32 cellular contexts compared by ENCODE assay signal in the genomic region with DNA sequence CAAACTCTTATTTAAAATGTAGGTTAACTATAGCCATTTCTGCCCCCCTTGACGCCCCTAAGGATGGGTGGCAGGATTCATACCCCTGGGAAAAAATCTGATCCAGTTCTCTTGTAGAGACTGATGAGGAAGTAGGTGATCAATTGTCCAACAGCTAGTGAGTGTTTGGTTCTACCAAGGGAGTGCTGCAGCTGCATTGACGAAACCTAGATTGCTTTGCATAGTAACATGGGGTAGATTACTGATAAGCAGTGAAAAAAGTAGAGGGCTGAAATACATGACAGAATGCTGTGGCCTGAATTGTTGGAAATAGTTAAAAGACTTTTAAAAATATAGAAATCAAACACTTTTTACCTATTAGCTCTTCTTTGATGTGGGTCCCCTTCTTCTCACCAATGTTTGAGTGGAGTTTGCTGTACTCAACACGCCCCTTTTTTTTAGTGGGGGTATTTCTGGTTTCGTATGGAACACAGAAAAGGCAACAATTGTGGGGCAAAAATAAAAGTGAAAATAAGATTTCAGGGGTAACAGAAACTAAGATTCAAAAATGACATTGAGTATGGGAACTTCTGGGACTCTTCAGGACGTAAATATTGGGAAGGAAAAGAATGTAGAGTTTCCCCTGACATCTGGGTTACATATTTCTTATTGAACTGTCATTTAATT.
A peak's percentile ranks its signal among the peaks of the same experiment; 100 is the strongest.
DNase-seq lines count a peak whose midpoint lies in the region; ATAC-seq and TF ChIP-seq lines count a peak whose summit lies in the region.
"Had no signal": no experiment of that assay in that cellular context is flagged by ENCODE, and none has a peak within 500 bp of the region (broad histone marks: within the 10 kb centered on the region; RNA-seq: fewer than 3 reads in every experiment).

No MANE protein-coding gene starts in this region.

- H3K27me3 Mint-ChIP-seq in activated CD4-positive, alpha-beta T cell treated with anti-CD3 and anti-CD28 coated beads, Interleukin-2, amount 10 ng/mL, durations not matched to agents 7 days and 5 days: peaks cover 11% of the 10 kb centered on the region

- no peaks in the 10 kb centered on the region for H3F3A ChIP-seq in GM23248 (ENCODE audit: insufficient read depth)

- intact Hi-C loops in mammary epithelial cell (cut with micrococcal nuclease): no loop called here

- no peak overlapping the region for H3K27ac Mint-ChIP-seq in activated CD4-positive, alpha-beta T cell treated with anti-CD3 and anti-CD28 coated beads, Interleukin-2, amount 10 ng/mL, durations not matched to agents 7 days and 5 days
- H3K27ac Mint-ChIP-seq: activated CD4-positive, alpha-beta T cell treated with anti-CD3 and anti-CD28 coated beads, Interleukin-2, amount 10 ng/mL, durations not matched to agents 24 days and 14 days; activated CD8-positive, alpha-beta memory T cell treated with anti-CD3 and anti-CD28 coated beads, Interleukin-2, amount 10 ng/mL, durations not matched to agents 7 days and 5 days; activated T-cell treated with anti-CD3 and anti-CD28 coated beads, Interleukin-2, amount 50 U/mL, for 72 hours; stimulated activated naive CD8-positive, alpha-beta T cell treated with anti-CD3 and anti-CD28 coated beads, Interleukin-15, Interleukin-2, amounts not matched to agents 100 ng/mL and 50 ng/mL, for 24 hours had no signal

- in situ Hi-C loops in mammary epithelial cell (cut with MboI; ENCODE audit: low sequenced_read_pairs in 2 of 2) (no loop called here), GM23248 (cut with MboI) (no loop called here)

- H3K4me2 ChIP-seq in mammary epithelial cell (ENCODE audit: insufficient read depth, low read depth, low read length): no peak overlapping the region
- no peak overlapping the region for H3K4me2 ChIP-seq in GM23248 (ENCODE audit: unreplicated experiment)

- no peak overlapping the region for H3K4me3 Mint-ChIP-seq in activated CD4-positive, alpha-beta T cell treated with anti-CD3 and anti-CD28 coated beads, Interleukin-2, amount 10 ng/mL, durations not matched to agents 7 days and 5 days
- H3K4me3 Mint-ChIP-seq: activated CD4-positive, alpha-beta T cell treated with anti-CD3 and anti-CD28 coated beads, Interleukin-2, amount 10 ng/mL, durations not matched to agents 24 days and 14 days; activated CD8-positive, alpha-beta memory T cell treated with anti-CD3 and anti-CD28 coated beads, Interleukin-2, amount 10 ng/mL, durations not matched to agents 7 days and 5 days; activated T-cell treated with anti-CD3 and anti-CD28 coated beads, Interleukin-2, amount 50 U/mL, for 72 hours; naive B cell; stimulated activated naive CD8-positive, alpha-beta T cell treated with anti-CD3 and anti-CD28 coated beads, Interleukin-15, Interleukin-2, amounts not matched to agents 100 ng/mL and 50 ng/mL, for 24 hours had no signal

- WGBS in mammary epithelial cell (ENCODE audit: low coverage, missing lambda C conversion rate): 41% methylated on average over 5 of the region's 5 CpGs
- WGBS in GM23248 (ENCODE audit: low coverage in 1 of 2, low lambda C conversion rate in 2 of 2, missing lambda C conversion rate in 2 of 2), 2 experiments: 43% methylated on average over 5 of the region's 5 CpGs

- H3K27ac ChIP-seq in mammary epithelial cell (ENCODE audit: insufficient read depth, low read depth, low read length): no peak overlapping the region
- H3K27ac ChIP-seq in GM23248: no peak overlapping the region
- H3K27ac ChIP-seq: coronary artery, esophagus squamous epithelium, gastrocnemius medialis, psoas muscle, tibial artery, VCaP had no signal

- CTCF ChIA-PET in mammary epithelial cell (lab: Charles Lee; ENCODE audit: low non-redundant PET): no interaction called here
- CTCF ChIA-PET in activated CD4-positive, alpha-beta T cell treated with anti-CD3 and anti-CD28 coated beads, Interleukin-2, amount 10 ng/mL, durations not matched to agents 7 days and 5 days (lab: Charles Lee): no interaction called here

- no peaks in the 10 kb centered on the region for H3K9me2 ChIP-seq in GM23248 (ENCODE audit: insufficient read depth)

- H2AFZ ChIP-seq in mammary epithelial cell (ENCODE audit: low read depth, low read length): no peak overlapping the region
- H2AFZ ChIP-seq in GM23248: no peak overlapping the region

- H3K9me3 ChIP-seq in mammary epithelial cell (replicated peaks; ENCODE audit: insufficient read depth, low read length) (no peaks in the 10 kb centered on the region), GM23248 (ENCODE audit: low read depth) (no peaks in the 10 kb centered on the region)
- H3K9me3 ChIP-seq: gastrocnemius medialis, psoas muscle, tibial artery had no signal

- H4K20me1 ChIP-seq in mammary epithelial cell (ENCODE audit: insufficient read depth, low read length) (no peaks in the 10 kb centered on the region), GM23248 (ENCODE audit: insufficient read depth) (no peaks in the 10 kb centered on the region)

- H3K9ac ChIP-seq in mammary epithelial cell (ENCODE audit: insufficient read depth, low read length) (no peak overlapping the region), GM23248 (no peak overlapping the region)

- H3K4me1 ChIP-seq in mammary epithelial cell (ENCODE audit: insufficient read depth, low read length) (no peaks in the 10 kb centered on the region), GM23248 (ENCODE audit: insufficient read depth) (no peaks in the 10 kb centered on the region)
- H3K4me1 ChIP-seq: esophagus squamous epithelium, psoas muscle, tibial artery had no signal

- H3K4me3 ChIP-seq in mammary epithelial cell (replicated peaks in 1 of 3; ENCODE audit: insufficient read depth in 1 of 3, low read depth in 2 of 3, low read length in 3 of 3): no peak overlapping the region
- no peak overlapping the region for H3K4me3 ChIP-seq in GM23248
- H3K4me3 ChIP-seq: coronary artery, esophagus squamous epithelium, gastrocnemius medialis, psoas muscle, tibial artery had no signal

- DNase-seq in OCI-M1 (lab: John Stamatoyannopoulos, UW) (peak; percentile 26), midbrain (lab: John Stamatoyannopoulos, UW) (no peak), mammary epithelial cell (no peak), GM23248 (no peak)
- DNase-seq in activated CD4-positive, alpha-beta T cell treated with anti-CD3 and anti-CD28 coated beads, Interleukin-2, amount 10 ng/mL, durations not matched to agents 7 days and 5 days: no peak
- DNase-seq: activated CD4-positive, alpha-beta T cell treated with anti-CD3 and anti-CD28 coated beads, Interleukin-2, amount 10 ng/mL, durations not matched to agents 24 days and 14 days; activated CD8-positive, alpha-beta memory T cell treated with anti-CD3 and anti-CD28 coated beads, Interleukin-2, amount 10 ng/mL, durations not matched to agents 7 days and 5 days; activated naive CD4-positive, alpha-beta T cell treated with anti-CD3 and anti-CD28 coated beads, Interleukin-2, amount 50 U/mL, for 16 hours; activated T-cell treated with anti-CD3 and anti-CD28 coated beads, Interleukin-2, amount 50 U/mL, for 72 hours; anterior cingulate cortex; DND-41; esophagus squamous epithelium; gastrocnemius medialis; H7; hippocampal formation; Karpas-422; mesendoderm; naive B cell; NCI-H1092 treated with DMSO at 0.1 percent for 48 hours; NCI-H2029 treated with DMSO at 0.1 percent for 48 hours; NCI-H2227 treated with DMSO at 0.1 percent for 48 hours; NCI-H774; psoas muscle; stimulated activated CD4-positive, alpha-beta T cell treated with anti-CD3 and anti-CD28 coated beads, Interleukin-15, amount 100 ng/mL, for 24 hours; tibial artery had no signal

- H3K36me3 ChIP-seq in mammary epithelial cell (ENCODE audit: insufficient read depth, low read length): no peaks in the 10 kb centered on the region
- no peaks in the 10 kb centered on the region for H3K36me3 ChIP-seq in GM23248 (ENCODE audit: low read depth)
- H3K36me3 ChIP-seq: esophagus squamous epithelium, gastrocnemius medialis, tibial artery had no signal

- dilution Hi-C loops in mammary epithelial cell (cut with HindIII; ENCODE audit: low sequenced_read_pairs): no loop called here

- H3K79me2 ChIP-seq in mammary epithelial cell (ENCODE audit: insufficient read depth, low read length): no peaks in the 10 kb centered on the region
- H3K79me2 ChIP-seq in GM23248 (ENCODE audit: insufficient read depth): no peaks in the 10 kb centered on the region

- H3K9me3 Mint-ChIP-seq in activated CD4-positive, alpha-beta T cell treated with anti-CD3 and anti-CD28 coated beads, Interleukin-2, amount 10 ng/mL, durations not matched to agents 7 days and 5 days: peaks cover 1% of the 10 kb centered on the region
- H3K9me3 Mint-ChIP-seq: activated CD4-positive, alpha-beta T cell treated with anti-CD3 and anti-CD28 coated beads, Interleukin-2, amount 10 ng/mL, durations not matched to agents 24 days and 14 days; activated T-cell treated with anti-CD3 and anti-CD28 coated beads, Interleukin-2, amount 50 U/mL, for 72 hours; stimulated activated naive CD8-positive, alpha-beta T cell treated with anti-CD3 and anti-CD28 coated beads, Interleukin-15, Interleukin-2, amounts not matched to agents 100 ng/mL and 50 ng/mL, for 24 hours had no signal

- POLR2A ChIA-PET in activated CD4-positive, alpha-beta T cell treated with anti-CD3 and anti-CD28 coated beads, Interleukin-2, amount 10 ng/mL, durations not matched to agents 7 days and 5 days (lab: Charles Lee): no interaction called here

- BruUV-seq in mammary epithelial cell (replicated peaks; lab: Mats Ljungman, UMichigan): no TSS peak

- peak; percentile 71 for ATAC-seq in GM18909 (IDR thresholded peaks at IDR 0.05; ENCODE audit: poor library complexity, unreplicated experiment)
- ATAC-seq in GM21515 (IDR thresholded peaks at IDR 0.05; ENCODE audit: unreplicated experiment): peak; percentile 54
- ATAC-seq in HG02798 (IDR thresholded peaks at IDR 0.05; ENCODE audit: poor library complexity, unreplicated experiment): peak; percentile 87
- ATAC-seq: activated CD8-positive, alpha-beta memory T cell treated with anti-CD3 and anti-CD28 coated beads, Interleukin-2, amount 10 ng/mL, durations not matched to agents 7 days and 5 days; activated T-cell treated with anti-CD3 and anti-CD28 coated beads, Interleukin-2, amount 50 U/mL, for 72 hours; gastrocnemius medialis; left lobe of liver; psoas muscle had no signal

- peaks cover 2% of the 10 kb centered on the region for H3K4me1 Mint-ChIP-seq in activated CD4-positive, alpha-beta T cell treated with anti-CD3 and anti-CD28 coated beads, Interleukin-2, amount 10 ng/mL, durations not matched to agents 7 days and 5 days
- H3K4me1 Mint-ChIP-seq: activated CD4-positive, alpha-beta T cell treated with anti-CD3 and anti-CD28 coated beads, Interleukin-2, amount 10 ng/mL, durations not matched to agents 24 days and 14 days; naive B cell had no signal

- H3K36me3 Mint-ChIP-seq in activated CD4-positive, alpha-beta T cell treated with anti-CD3 and anti-CD28 coated beads, Interleukin-2, amount 10 ng/mL, durations not matched to agents 7 days and 5 days (ENCODE audit: low read depth): no peaks in the 10 kb centered on the region

- TF ChIP-seq CTCF in mammary epithelial cell (conservative IDR thresholded peaks at IDR 0.05 in 1 of 2, IDR thresholded peaks at IDR 0.05 in 1 of 2; ENCODE audit: extremely low read depth in 1 of 2, insufficient read depth in 1 of 2, low read depth in 1 of 2, low read length in 2 of 2): no peak

- no peaks in the 10 kb centered on the region for H3K27me3 ChIP-seq in mammary epithelial cell (ENCODE audit: insufficient read depth, low read length)
- no peaks in the 10 kb centered on the region for H3K27me3 ChIP-seq in GM23248 (replicated peaks; ENCODE audit: insufficient read depth)
- H3K27me3 ChIP-seq: esophagus squamous epithelium, gastrocnemius medialis, tibial artery had no signal
